8 cellular contexts compared by ENCODE assay signal in the genomic region with DNA sequence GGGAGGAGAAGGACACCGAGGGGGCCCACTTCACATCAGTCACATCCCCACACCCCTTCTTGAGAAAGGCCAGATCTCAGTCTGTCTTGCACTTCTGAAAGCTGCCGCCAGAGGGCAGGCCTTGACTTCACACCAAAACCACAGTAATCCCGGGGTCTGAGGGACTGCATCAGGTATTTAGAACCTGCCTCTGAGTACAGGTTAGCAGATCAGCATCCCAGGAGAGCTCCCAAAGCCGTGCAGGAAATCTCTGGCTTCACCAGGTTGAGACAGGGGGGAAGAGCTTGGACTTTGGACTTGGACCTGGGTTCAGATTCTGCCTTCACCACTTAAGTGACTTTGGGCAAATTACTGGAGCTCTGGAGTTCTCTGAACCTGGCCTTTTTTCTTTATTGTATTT. TPM values are rescaled to one million over a fixed set of nuclear protein-coding genes. Genes with fewer than 3 reads are reported as not detected.
DNase-seq lines count a peak whose midpoint lies in the region; ATAC-seq and TF ChIP-seq lines count a peak whose summit lies in the region.

No MANE protein-coding gene starts in this region.

- H3K36me3 ChIP-seq in DND-41 (ENCODE audit: insufficient read depth, low read length): no peaks in the 10 kb centered on the region
- no peaks in the 10 kb centered on the region for H3K36me3 ChIP-seq in OCI-LY3 (replicated peaks; ENCODE audit: low read depth, low read length)
- H3K36me3 ChIP-seq in esophagus squamous epithelium: no peaks in the 10 kb centered on the region

- no peaks in the 10 kb centered on the region for H3K9me3 Mint-ChIP-seq in nephron

- H3K36me3 Mint-ChIP-seq in nephron (ENCODE audit: low read depth): no peaks in the 10 kb centered on the region

- H3K79me2 ChIP-seq in DND-41 (ENCODE audit: insufficient read depth, low read length): no peaks in the 10 kb centered on the region
- no peaks in the 10 kb centered on the region for H3K79me2 ChIP-seq in OCI-LY3 (ENCODE audit: low read length)

- intact Hi-C loops in esophagus squamous epithelium (cut with DNase I): no loop called here

- H3K4me2 ChIP-seq in DND-41 (ENCODE audit: insufficient read depth, low read length) (no peak overlapping the region), OCI-LY3 (ENCODE audit: low read length) (peak overlapping the region; percentile 29)

- no peak overlapping the region for H3K27ac ChIP-seq in DND-41 (ENCODE audit: low read length)
- no peak overlapping the region for H3K27ac ChIP-seq in OCI-LY3 (ENCODE audit: low read length)
- H3K27ac ChIP-seq in esophagus squamous epithelium: no peak overlapping the region

- no peak for TF ChIP-seq POLR2A in esophagus squamous epithelium (IDR thresholded peaks at IDR 0.05)

- no peak overlapping the region for H3K4me3 Mint-ChIP-seq in nephron

- H4K20me1 ChIP-seq in DND-41 (ENCODE audit: insufficient read depth, low read length) (0 out of 2 replicates have a peak, but pooled peaks cover 4% of the 10 kb centered on the region), OCI-LY3 (ENCODE audit: insufficient read depth, low read length) (no peaks in the 10 kb centered on the region)

- H3K4me1 ChIP-seq in DND-41 (ENCODE audit: insufficient read depth, low read length) (no peaks in the 10 kb centered on the region), OCI-LY3 (ENCODE audit: low read length) (peaks cover 4% of the 10 kb centered on the region; the same call in 1 of the 2 replicates), esophagus squamous epithelium (peaks cover 0 to 20% (median 8%) of the 10 kb centered on the region in 3 donors)

- H3K27me3 Mint-ChIP-seq in nephron (ENCODE audit: low read depth): peaks cover 70% of the 10 kb centered on the region

- peaks cover 18% of the 10 kb centered on the region for H3K27me3 ChIP-seq in DND-41 (ENCODE audit: insufficient read depth, low read length, poor library complexity)
- no peaks in the 10 kb centered on the region for H3K27me3 ChIP-seq in OCI-LY3 (ENCODE audit: low read depth, low read length)
- H3K27me3 ChIP-seq in esophagus squamous epithelium: peaks cover 6 to 75% (median 7%) of the 10 kb centered on the region in 4 donors

- TF ChIP-seq CTCF in DND-41 (IDR thresholded peaks at IDR 0.05; ENCODE audit: borderline replicate concordance, extremely low read depth, low read length, poor library complexity, severe bottlenecking): peak; percentile 96
- peak; percentile 96 for TF ChIP-seq CTCF in OCI-LY3 (IDR thresholded peaks at IDR 0.05; ENCODE audit: low read depth, low read length)
- peak; percentile 46 to 87 (median 76) for TF ChIP-seq CTCF in esophagus squamous epithelium (IDR thresholded peaks at IDR 0.05)
- TF ChIP-seq CTCF in nephron (IDR thresholded peaks at IDR 0.05; ENCODE audit: unreplicated experiment in 3 of 3): peak; percentile 70 to 81 (median 78)

- no peak overlapping the region for H2AFZ ChIP-seq in DND-41 (ENCODE audit: low read depth, low read length)
- H2AFZ ChIP-seq in OCI-LY3 (ENCODE audit: low read depth, low read length): no peak overlapping the region

- no peak overlapping the region for H3K27ac Mint-ChIP-seq in nephron

- H3K4me3 ChIP-seq in DND-41 (ENCODE audit: low read depth in 1 of 2, low read length in 2 of 2): no peak overlapping the region
- no peak overlapping the region for H3K4me3 ChIP-seq in OCI-LY3 (ENCODE audit: low read length)
- no peak overlapping the region for H3K4me3 ChIP-seq in esophagus squamous epithelium

- H3K9me3 ChIP-seq in DND-41 (ENCODE audit: insufficient read depth, low read length, severe bottlenecking) (no peaks in the 10 kb centered on the region), OCI-LY3 (ENCODE audit: insufficient read depth, low read length) (no peaks in the 10 kb centered on the region), esophagus squamous epithelium (no peaks in the 10 kb centered on the region)

- H3K9ac ChIP-seq in DND-41 (ENCODE audit: low read depth, low read length) (no peak overlapping the region), OCI-LY3 (ENCODE audit: low read length) (no peak overlapping the region)

- no peaks in the 10 kb centered on the region for H3K4me1 Mint-ChIP-seq in nephron

- DNase-seq in DND-41 (peak; percentile 80), activated T-cell treated with anti-CD3 and anti-CD28 coated beads for 1 hour (ENCODE audit: low read depth) (peak; percentile 55), esophagus squamous epithelium (lab: John Stamatoyannopoulos, UW) (no peak)
- DNase-seq in stimulated activated naive CD4-positive, alpha-beta T cell (lab: John Stamatoyannopoulos, UW): peak; percentile 21 to 71 (median 42)

- ATAC-seq in DND-41 (ENCODE audit: insufficient read depth, low read depth) (peak; percentile 84), HG03439 (IDR thresholded peaks at IDR 0.05; ENCODE audit: unreplicated experiment) (peak; percentile 57), GM21447 (IDR thresholded peaks at IDR 0.05; ENCODE audit: unreplicated experiment) (no peak)

- 0% methylated on average over 1 of the region's 4 CpGs for WGBS in esophagus squamous epithelium, 2 donors

RNA-seq across cellular contexts. Expression of gene LHFPL4, which starts 50.3 kb away (rescaled TPM):
- under 1 TPM in 1 of 4 donors, not detected in 3; 0.23 TPM for total RNA-seq in esophagus squamous epithelium
